20 cellular contexts compared by ENCODE assay signal in the genomic region with DNA sequence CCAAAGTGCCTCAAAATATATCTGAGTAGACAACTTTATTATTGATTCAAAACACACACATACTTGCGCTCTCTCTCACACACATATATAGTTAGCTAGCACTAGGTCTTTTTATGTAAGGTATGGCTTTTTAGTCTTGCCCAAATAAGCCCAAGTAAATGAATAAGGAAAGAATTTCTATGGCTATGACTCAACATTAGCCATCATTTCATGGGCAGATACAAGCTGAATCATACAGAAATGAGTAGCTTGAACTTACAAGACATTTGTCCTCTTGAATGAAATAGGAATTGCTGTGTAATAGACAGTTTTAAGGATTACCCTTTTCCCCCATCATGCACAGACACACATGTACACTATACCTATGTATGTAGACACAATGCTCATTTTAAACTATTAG. TPM values are rescaled to one million over a fixed set of nuclear protein-coding genes. Genes with fewer than 3 reads are reported as not detected.
A peak's percentile ranks its signal among the peaks of the same experiment; 100 is the strongest.
DNase-seq lines count a peak whose midpoint lies in the region; ATAC-seq and TF ChIP-seq lines count a peak whose summit lies in the region.
"Had no signal": no experiment of that assay in that cellular context is flagged by ENCODE, and none has a peak within 500 bp of the region (broad histone marks: within the 10 kb centered on the region; RNA-seq: fewer than 3 reads in every experiment).

No MANE protein-coding gene starts in this region.

- no peaks in the 10 kb centered on the region for H3K4me1 Mint-ChIP-seq in activated CD8-positive, alpha-beta memory T cell treated with anti-CD3 and anti-CD28 coated beads, Interleukin-2, amount 10 ng/mL, durations not matched to agents 7 days and 5 days
- no peaks in the 10 kb centered on the region for H3K4me1 Mint-ChIP-seq in activated T-helper 1 cell treated with anti-CD3 and anti-CD28 coated beads, Interleukin-12 subunit alpha, Interleukin-12 subunit beta, Interleukin-2, Interleukin-4 antibody, amounts not matched to agents 30 ng/mL and 10 ng/mL and 1 ng/mL, durations not matched to agents 14 hours and 24 hours and 36 hours (ENCODE audit: low read depth)
- H3K4me1 Mint-ChIP-seq: activated CD4-positive, alpha-beta memory T cell treated with anti-CD3 and anti-CD28 coated beads, Interleukin-2, amount 10 ng/mL, durations not matched to agents 7 days and 5 days; activated naive CD4-positive, alpha-beta T cell treated with anti-CD3 and anti-CD28 coated beads, Interleukin-2, amount 10 ng/mL, durations not matched to agents 7 days and 5 days; T-helper 17 cell had no signal

- H3K4me3 ChIP-seq in AG10803 (ENCODE audit: low read length) (no peak overlapping the region), kidney epithelial cell (ENCODE audit: low read depth, low read length) (no peak overlapping the region)
- H3K4me3 ChIP-seq: ascending aorta, spleen, vagina had no signal

- CTCF ChIA-PET in activated CD8-positive, alpha-beta memory T cell treated with anti-CD3 and anti-CD28 coated beads, Interleukin-2, amount 10 ng/mL, durations not matched to agents 7 days and 5 days (lab: Charles Lee): no interaction called here

- H3K4me3 Mint-ChIP-seq in activated CD8-positive, alpha-beta memory T cell treated with anti-CD3 and anti-CD28 coated beads, Interleukin-2, amount 10 ng/mL, durations not matched to agents 7 days and 5 days: no peak overlapping the region
- no peak overlapping the region for H3K4me3 Mint-ChIP-seq in activated T-helper 1 cell treated with anti-CD3 and anti-CD28 coated beads, Interleukin-12 subunit alpha, Interleukin-12 subunit beta, Interleukin-2, Interleukin-4 antibody, amounts not matched to agents 30 ng/mL and 10 ng/mL and 1 ng/mL, durations not matched to agents 14 hours and 24 hours and 36 hours
- H3K4me3 Mint-ChIP-seq: activated CD4-positive, alpha-beta memory T cell treated with anti-CD3 and anti-CD28 coated beads, Interleukin-2, amount 10 ng/mL, durations not matched to agents 7 days and 5 days; activated naive CD4-positive, alpha-beta T cell treated with anti-CD3 and anti-CD28 coated beads, Interleukin-2, amount 10 ng/mL, durations not matched to agents 7 days and 5 days; CD4-positive, CD25-positive, alpha-beta regulatory T cell; T-helper 17 cell; WTC11 had no signal

- H3K36me3 ChIP-seq in kidney epithelial cell (ENCODE audit: control insufficient read depth, insufficient read depth, low read length): no peaks in the 10 kb centered on the region
- H3K36me3 ChIP-seq: ascending aorta, spleen, vagina had no signal

- H3K9me3 Mint-ChIP-seq in activated CD8-positive, alpha-beta memory T cell treated with anti-CD3 and anti-CD28 coated beads, Interleukin-2, amount 10 ng/mL, durations not matched to agents 7 days and 5 days (ENCODE audit: low read depth): no peaks in the 10 kb centered on the region
- H3K9me3 Mint-ChIP-seq in activated T-helper 1 cell treated with anti-CD3 and anti-CD28 coated beads, Interleukin-12 subunit alpha, Interleukin-12 subunit beta, Interleukin-2, Interleukin-4 antibody, amounts not matched to agents 30 ng/mL and 10 ng/mL and 1 ng/mL, durations not matched to agents 14 hours and 24 hours and 36 hours: no peaks in the 10 kb centered on the region
- H3K9me3 Mint-ChIP-seq: activated CD4-positive, alpha-beta memory T cell treated with anti-CD3 and anti-CD28 coated beads, Interleukin-2, amount 10 ng/mL, durations not matched to agents 7 days and 5 days; activated naive CD4-positive, alpha-beta T cell treated with anti-CD3 and anti-CD28 coated beads, Interleukin-2, amount 10 ng/mL, durations not matched to agents 7 days and 5 days; WTC11 had no signal

- TF ChIP-seq CTCF in AG10803 (conservative IDR thresholded peaks at IDR 0.05; ENCODE audit: low read length) (no peak), kidney epithelial cell (IDR thresholded peaks at IDR 0.05; ENCODE audit: insufficient read depth, low read length, poor library complexity, severe bottlenecking) (no peak)

- peaks cover 17% of the 10 kb centered on the region for H3K27me3 ChIP-seq in kidney epithelial cell (ENCODE audit: control insufficient read depth, insufficient read depth, low read length)
- H3K27me3 ChIP-seq: vagina had no signal

- DNase-seq in AG10803 (ENCODE audit: low read depth) (peak; percentile 40), LHCN-M2 (ENCODE audit: low read depth) (peak; percentile 45), astrocyte of the hippocampus (ENCODE audit: low read depth, low spot score) (peak; percentile 54), kidney epithelial cell (ENCODE audit: low read depth) (peak; percentile 29), GM19238 (ENCODE audit: insufficient read length, low spot score) (no peak)
- DNase-seq in activated CD8-positive, alpha-beta memory T cell treated with anti-CD3 and anti-CD28 coated beads, Interleukin-2, amount 10 ng/mL, durations not matched to agents 7 days and 5 days: no peak
- no peak for DNase-seq in activated T-helper 1 cell treated with anti-CD3 and anti-CD28 coated beads, Interleukin-12 subunit alpha, Interleukin-12 subunit beta, Interleukin-2, Interleukin-4 antibody, amounts not matched to agents 30 ng/mL and 10 ng/mL and 1 ng/mL, durations not matched to agents 14 hours and 24 hours and 36 hours (ENCODE audit: low spot score)
- DNase-seq: activated CD4-positive, alpha-beta memory T cell treated with anti-CD3 and anti-CD28 coated beads, Interleukin-2, amount 10 ng/mL, durations not matched to agents 7 days and 5 days; activated naive CD4-positive, alpha-beta T cell treated with anti-CD3 and anti-CD28 coated beads, Interleukin-2, amount 10 ng/mL, durations not matched to agents 7 days and 5 days; activated T-cell treated with anti-CD3 and anti-CD28 coated beads, Interleukin-2, amount 50 U/mL, for 1 hour; CD4-positive, CD25-positive, alpha-beta regulatory T cell; NCI-H526; SHP77 treated with DMSO at 0.1 percent for 48 hours; spleen; T-helper 17 cell had no signal

- ATAC-seq in HG02885 (IDR thresholded peaks at IDR 0.05; ENCODE audit: poor library complexity, unreplicated experiment): no peak
- ATAC-seq in activated CD8-positive, alpha-beta memory T cell treated with anti-CD3 and anti-CD28 coated beads, Interleukin-2, amount 10 ng/mL, durations not matched to agents 7 days and 5 days: no peak
- ATAC-seq: T-helper 17 cell, WTC11 had no signal

- intact Hi-C loops in activated T-helper 1 cell treated with anti-CD3 and anti-CD28 coated beads, Interleukin-12 subunit alpha, Interleukin-12 subunit beta, Interleukin-2, Interleukin-4 antibody, amounts not matched to agents 30 ng/mL and 10 ng/mL and 1 ng/mL, durations not matched to agents 14 hours and 24 hours and 36 hours (cut with micrococcal nuclease): loop anchor here (10.0 kb wide), 1 partner anchor 496 kb away; the partner anchor contains the start of gene FEZF2

- no peaks in the 10 kb centered on the region for H3K36me3 Mint-ChIP-seq in activated CD8-positive, alpha-beta memory T cell treated with anti-CD3 and anti-CD28 coated beads, Interleukin-2, amount 10 ng/mL, durations not matched to agents 7 days and 5 days
- H3K36me3 Mint-ChIP-seq in activated T-helper 1 cell treated with anti-CD3 and anti-CD28 coated beads, Interleukin-12 subunit alpha, Interleukin-12 subunit beta, Interleukin-2, Interleukin-4 antibody, amounts not matched to agents 30 ng/mL and 10 ng/mL and 1 ng/mL, durations not matched to agents 14 hours and 24 hours and 36 hours (ENCODE audit: low read depth): no peaks in the 10 kb centered on the region
- H3K36me3 Mint-ChIP-seq: activated naive CD4-positive, alpha-beta T cell treated with anti-CD3 and anti-CD28 coated beads, Interleukin-2, amount 10 ng/mL, durations not matched to agents 7 days and 5 days; CD4-positive, CD25-positive, alpha-beta regulatory T cell; WTC11 had no signal

- H3K27ac Mint-ChIP-seq in activated CD8-positive, alpha-beta memory T cell treated with anti-CD3 and anti-CD28 coated beads, Interleukin-2, amount 10 ng/mL, durations not matched to agents 7 days and 5 days: no peak overlapping the region
- no peak overlapping the region for H3K27ac Mint-ChIP-seq in activated T-helper 1 cell treated with anti-CD3 and anti-CD28 coated beads, Interleukin-12 subunit alpha, Interleukin-12 subunit beta, Interleukin-2, Interleukin-4 antibody, amounts not matched to agents 30 ng/mL and 10 ng/mL and 1 ng/mL, durations not matched to agents 14 hours and 24 hours and 36 hours
- H3K27ac Mint-ChIP-seq: activated CD4-positive, alpha-beta memory T cell treated with anti-CD3 and anti-CD28 coated beads, Interleukin-2, amount 10 ng/mL, durations not matched to agents 7 days and 5 days; activated naive CD4-positive, alpha-beta T cell treated with anti-CD3 and anti-CD28 coated beads, Interleukin-2, amount 10 ng/mL, durations not matched to agents 7 days and 5 days; CD4-positive, CD25-positive, alpha-beta regulatory T cell; T-helper 17 cell; WTC11 had no signal

- H3K27me3 Mint-ChIP-seq in activated CD8-positive, alpha-beta memory T cell treated with anti-CD3 and anti-CD28 coated beads, Interleukin-2, amount 10 ng/mL, durations not matched to agents 7 days and 5 days: peaks cover 22% of the 10 kb centered on the region
- peaks cover 19% of the 10 kb centered on the region for H3K27me3 Mint-ChIP-seq in activated T-helper 1 cell treated with anti-CD3 and anti-CD28 coated beads, Interleukin-12 subunit alpha, Interleukin-12 subunit beta, Interleukin-2, Interleukin-4 antibody, amounts not matched to agents 30 ng/mL and 10 ng/mL and 1 ng/mL, durations not matched to agents 14 hours and 24 hours and 36 hours (ENCODE audit: insufficient read depth)

RNA-seq across cellular contexts. Expression of gene CADPS, which starts 4.9 kb away (rescaled TPM):
- total RNA-seq in LHCN-M2 (2014; rRNA removed) (0.11 TPM in 1 of 2 replicates, not detected in the other), kidney epithelial cell (0.08 and 0.48 TPM in 2 replicates)
- 0.07 TPM for polyA plus RNA-seq in LHCN-M2 (2012)
- not detected for total RNA-seq in activated CD8-positive, alpha-beta memory T cell treated with anti-CD3 and anti-CD28 coated beads, Interleukin-2, amount 10 ng/mL, durations not matched to agents 7 days and 5 days
- not detected in 2 replicates for total RNA-seq in activated T-helper 1 cell treated with anti-CD3 and anti-CD28 coated beads, Interleukin-12 subunit alpha, Interleukin-12 subunit beta, Interleukin-2, Interleukin-4 antibody, amounts not matched to agents 30 ng/mL and 10 ng/mL and 1 ng/mL, durations not matched to agents 14 hours and 24 hours and 36 hours
- total RNA-seq: activated CD4-positive, alpha-beta memory T cell treated with anti-CD3 and anti-CD28 coated beads, Interleukin-2, amount 10 ng/mL, durations not matched to agents 7 days and 5 days; ascending aorta; CD4-positive, CD25-positive, alpha-beta regulatory T cell; pulmonary artery endothelial cell; T-helper 17 cell had no signal
- polyA plus RNA-seq: CD4-positive, CD25-positive, alpha-beta regulatory T cell had no signal

Comparison
In these comparisons a context has a peak if more than half of its experiments do, and no peak if none do; other contexts are left out.
1. DNase-seq: peak in AG10803 (single experiment), LHCN-M2 (single experiment), astrocyte of the hippocampus (single experiment) and kidney epithelial cell (single experiment); none in GM19238 (single experiment), activated CD8-positive, alpha-beta memory T cell treated with anti-CD3 and anti-CD28 coated beads, Interleukin-2, amount 10 ng/mL, durations not matched to agents 7 days and 5 days (single experiment) and activated T-helper 1 cell treated with anti-CD3 and anti-CD28 coated beads, Interleukin-12 subunit alpha, Interleukin-12 subunit beta, Interleukin-2, Interleukin-4 antibody, amounts not matched to agents 30 ng/mL and 10 ng/mL and 1 ng/mL, durations not matched to agents 14 hours and 24 hours and 36 hours (single experiment).